In genomic region chr5:57522477-57522876, GRCh38 we compare ENCODE assay signal across 15 cellular contexts. TPM values are rescaled to one million over a fixed set of nuclear protein-coding genes. Genes with fewer than 3 reads are reported as not detected.
"Had no signal": no experiment of that assay in that cellular context is flagged by ENCODE, and none has a peak within 500 bp of the region (broad histone marks: within the 10 kb centered on the region; RNA-seq: fewer than 3 reads in every experiment).

No MANE protein-coding gene starts in this region.

RNA-seq across cellular contexts. Expression of gene ACTBL2, which starts 39.9 kb away (rescaled TPM):
- total RNA-seq: activated B cell treated with CpG ODN at 0.5 μM for 24 hours; activated CD4-positive, alpha-beta memory T cell treated with anti-CD3 and anti-CD28 coated beads for 36 hours; activated CD4-positive, alpha-beta memory T cell treated with anti-CD3 and anti-CD28 coated beads, Interleukin-2, amount 10 ng/mL, durations not matched to agents 7 days and 5 days; activated CD4-positive, alpha-beta T cell treated with anti-CD3 and anti-CD28 coated beads for 36 hours; activated CD4-positive, alpha-beta T cell treated with anti-CD3 and anti-CD28 coated beads, Interleukin-2, amount 10 ng/mL, durations not matched to agents 24 days and 14 days; activated CD4-positive, alpha-beta T cell treated with anti-CD3 and anti-CD28 coated beads, Interleukin-2, amount 10 ng/mL, durations not matched to agents 7 days and 5 days; activated CD8-positive, alpha-beta memory T cell treated with anti-CD3 and anti-CD28 coated beads for 36 hours; activated CD8-positive, alpha-beta memory T cell treated with anti-CD3 and anti-CD28 coated beads, Interleukin-2, amount 10 ng/mL, durations not matched to agents 7 days and 5 days; activated CD8-positive, alpha-beta T cell treated with anti-CD3 and anti-CD28 coated beads for 36 hours; activated CD8-positive, alpha-beta T cell treated with anti-CD3 and anti-CD28 coated beads, Interleukin-2, amount 10 ng/mL, durations not matched to agents 7 days and 5 days; T-cell; T-helper 1 cell treated with Interleukin-12 subunit alpha and Interleukin-12 subunit beta and Interleukin-4 antibody, amounts not matched to agents 30 ng/mL and 1 ng/mL, for 36 hours; T-helper 17 cell; T-helper 2 cell treated with Interferon-gamma antibody and Interleukin-4, amounts not matched to agents 100 ng/mL and 5 ng/mL, for 36 hours; WTC11 had no signal
